In genomic region chr11:68658661-68659060, GRCh38 we compare ENCODE assay signal across 15 cellular contexts. TPM values are rescaled to one million over a fixed set of nuclear protein-coding genes. Genes with fewer than 3 reads are reported as not detected.
DNase-seq lines count a peak whose midpoint lies in the region; TF ChIP-seq lines count a peak whose summit lies in the region.
"Had no signal": no experiment of that assay in that cellular context is flagged by ENCODE, and none has a peak within 500 bp of the region (broad histone marks: within the 10 kb centered on the region; RNA-seq: fewer than 3 reads in every experiment).

No MANE protein-coding gene starts in this region.

- no peak for TF ChIP-seq CTCF in BJ (IDR thresholded peaks at IDR 0.05; ENCODE audit: insufficient read depth, low read depth, low read length)

- H3K27me3 ChIP-seq in BJ (ENCODE audit: control insufficient read depth, insufficient read depth, low read length): peaks cover 14% of the 10 kb centered on the region; the same call in 1 of the 2 replicates

- POLR2A ChIA-PET in BJ (lab: Charles Lee): interaction anchor here (0.6 to 0.7 kb wide), 2 partner anchors 15 to 19 kb away, joined by 11 to 22 read pairs; no protein-coding TSS in a partner anchor

- H3K36me3 ChIP-seq in BJ (ENCODE audit: control insufficient read depth, insufficient read depth, low read length): no peaks in the 10 kb centered on the region
- H3K36me3 ChIP-seq: spleen had no signal

- DNase-seq in BJ (ENCODE audit: low read depth): peak; percentile 10
- peak; percentile 39 for DNase-seq in RPMI7951 (ENCODE audit: low read depth)
- DNase-seq in fibroblast of peridontal ligament (ENCODE audit: extremely low read depth): peak; percentile 38
- DNase-seq in renal cortical epithelial cell (ENCODE audit: low read depth): peak; percentile 43
- DNase-seq in hypothalamus (lab: John Stamatoyannopoulos, UW): no peak
- no peak for DNase-seq in NCI-H2196 treated with DMSO at 0.1 percent for 48 hours (lab: John Stamatoyannopoulos, UW; ENCODE audit: unreplicated experiment)
- no peak for DNase-seq in effector CD4-positive, alpha-beta T cell
- no peak for DNase-seq in stimulated activated CD4-positive, alpha-beta T cell treated with anti-CD3 and anti-CD28 coated beads, Interleukin-2, amount 100 ng/mL, for 48 hours
- DNase-seq: activated CD4-positive, alpha-beta T cell treated with anti-CD3 and anti-CD28 coated beads, Interleukin-2, amount 10 ng/mL, durations not matched to agents 24 days and 14 days; activated naive CD8-positive, alpha-beta T cell treated with anti-CD3 and anti-CD28 coated beads, Interleukin-2, amount 10 ng/mL, durations not matched to agents 7 days and 5 days; activated T-cell treated with anti-CD3 and anti-CD28 coated beads for 4 hours; GDM1; spleen; stimulated activated naive CD4-positive, alpha-beta T cell had no signal

- H3K4me3 ChIP-seq in BJ (ENCODE audit: low read depth, low read length): no peak overlapping the region
- H3K4me3 ChIP-seq: spleen had no signal

- CTCF ChIA-PET in BJ (lab: Yijun Ruan, JAX): interaction anchor here (1.1 to 1.7 kb wide), 4 partner anchors 9 to 18 kb away, joined by 3 to 7 read pairs (median 4); no protein-coding TSS in a partner anchor

RNA-seq across cellular contexts. Expression of gene GAL, which starts 25.7 kb away (rescaled TPM):
- 2.8 and 3.0 TPM in 2 replicates for polyA plus RNA-seq in BJ (2011; rRNA removed)
- polyA minus RNA-seq in BJ (2011; rRNA and poly(A)+ RNA removed): 2.3 and 3.6 TPM in 2 replicates
- total RNA-seq in RPMI7951 (2014; rRNA removed; shearing (Covaris generic)): not detected in 2 replicates
- total RNA-seq in renal cortical epithelial cell: 0.87 TPM in 1 of 2 replicates, not detected in the other
- total RNA-seq: activated naive CD8-positive, alpha-beta T cell treated with anti-CD3 and anti-CD28 coated beads, Interleukin-2, amount 10 ng/mL, durations not matched to agents 7 days and 5 days; mucosa of gallbladder; spleen had no signal
- polyA plus RNA-seq: spleen had no signal

Comparison
In these comparisons a context has a peak if more than half of its experiments do, and no peak if none do; other contexts are left out.
1. DNase-seq: peak in BJ (single experiment), RPMI7951 (single experiment), fibroblast of peridontal ligament (single experiment) and renal cortical epithelial cell (single experiment); none in hypothalamus (0 of 51), NCI-H2196 treated with DMSO at 0.1 percent for 48 hours (single experiment), effector CD4-positive, alpha-beta T cell (single experiment) and stimulated activated CD4-positive, alpha-beta T cell treated with anti-CD3 and anti-CD28 coated beads, Interleukin-2, amount 100 ng/mL, for 48 hours (0 of 2).